In the genomic region with DNA sequence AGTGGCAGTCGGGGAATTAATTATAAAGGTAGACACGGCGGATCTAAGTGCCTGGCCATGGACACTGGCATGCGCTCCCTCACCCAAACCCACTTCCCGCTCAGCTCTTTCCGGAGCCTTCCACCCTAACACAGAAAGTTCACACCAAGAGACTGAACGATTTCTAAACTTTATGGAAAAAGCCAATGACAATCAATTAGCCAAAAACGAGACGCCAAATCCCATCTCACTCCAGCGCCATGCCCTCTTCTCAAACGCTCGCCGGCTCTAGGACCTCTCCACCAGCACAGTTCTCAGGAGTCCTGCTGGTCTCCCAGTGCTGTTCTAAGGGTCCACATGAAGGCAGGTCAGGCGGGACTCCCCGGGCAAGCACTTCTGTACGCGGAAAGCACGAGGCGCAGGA, we compare ENCODE assay signal across 1 cellular context.
TF ChIP-seq lines count a peak whose summit lies in the region.

No MANE protein-coding gene starts in this region.

TF ChIP-seq in GM12878, 131 proteins besides CTCF, POLR2A, EP300 and RAD21:
- no peak for TF ChIP-seq BCL3 (IDR thresholded peaks at IDR 0.05; ENCODE audit: borderline replicate concordance, insufficient read depth, low read depth, low read length, poor library complexity, severe bottlenecking)
- TF ChIP-seq PAX5 (IDR thresholded peaks at IDR 0.05; ENCODE audit: borderline replicate concordance, low read depth, low read length) = no peak
- no peak for TF ChIP-seq ZNF217 (IDR thresholded peaks at IDR 0.05)
- TF ChIP-seq ZNF622 (IDR thresholded peaks at IDR 0.05) = no peak
- TF ChIP-seq E2F8 (IDR thresholded peaks at IDR 0.05; ENCODE audit: low read depth, partially characterized antibody) = no peak
- no peak for TF ChIP-seq ATF2 (IDR thresholded peaks at IDR 0.05; ENCODE audit: low read length)
- TF ChIP-seq CBX3 (IDR thresholded peaks at IDR 0.05; ENCODE audit: borderline replicate concordance, low read depth) = no peak
- no peak for TF ChIP-seq PKNOX1 (IDR thresholded peaks at IDR 0.05)
- no peak for TF ChIP-seq BHLHE40 (IDR thresholded peaks at IDR 0.05; ENCODE audit: borderline replicate concordance in 1 of 2, low read depth in 2 of 2, low read length in 1 of 2)
- TF ChIP-seq PAX8 (IDR thresholded peaks at IDR 0.05) = no peak
- no peak for TF ChIP-seq SREBF2 (IDR thresholded peaks at IDR 0.05; ENCODE audit: low read length)
- no peak for TF ChIP-seq IKZF2 (IDR thresholded peaks at IDR 0.05)
- no peak for TF ChIP-seq PRDM15 (CRISPR knock-in tag; IDR thresholded peaks at IDR 0.05)
- TF ChIP-seq SIX5 (IDR thresholded peaks at IDR 0.05; ENCODE audit: low read depth, low read length, severe bottlenecking) = no peak
- no peak for TF ChIP-seq NR2F1 (conservative IDR thresholded peaks at IDR 0.05)
